ENCODE assay signal across 8 cellular contexts in genomic region chr1:78143152-78143551, GRCh38.
DNase-seq lines count a peak whose midpoint lies in the region; ATAC-seq lines count a peak whose summit lies in the region.

No MANE protein-coding gene starts in this region.

- no peaks in the 10 kb centered on the region for H3K27me3 Mint-ChIP-seq in activated T-cell treated with anti-CD3 and anti-CD28 coated beads, Interleukin-2, amount 50 U/mL, for 24 hours
- H3K27me3 Mint-ChIP-seq in T-helper 17 cell, result peaks cover 15% of the 10 kb centered on the region

- H3K36me3 Mint-ChIP-seq in activated T-cell treated with anti-CD3 and anti-CD28 coated beads, Interleukin-2, amount 50 U/mL, for 24 hours (ENCODE audit: low read depth), result no peaks in the 10 kb centered on the region
- H3K36me3 Mint-ChIP-seq in T-helper 17 cell (ENCODE audit: low read depth), result peaks cover 6% of the 10 kb centered on the region

- no peaks in the 10 kb centered on the region for H3K9me3 ChIP-seq in T-helper 17 cell (ENCODE audit: control insufficient read depth, low read length, poor library complexity, severe bottlenecking)

- peaks cover 24% of the 10 kb centered on the region for H3K4me1 Mint-ChIP-seq in activated T-cell treated with anti-CD3 and anti-CD28 coated beads, Interleukin-2, amount 50 U/mL, for 24 hours (ENCODE audit: low read depth)
- H3K4me1 Mint-ChIP-seq in T-helper 17 cell, result peaks cover 7% of the 10 kb centered on the region

- H3K9me3 Mint-ChIP-seq in activated T-cell treated with anti-CD3 and anti-CD28 coated beads, Interleukin-2, amount 50 U/mL, for 24 hours, result no peaks in the 10 kb centered on the region

- peak overlapping the region; percentile 51 for H3K4me3 Mint-ChIP-seq in activated T-cell treated with anti-CD3 and anti-CD28 coated beads, Interleukin-2, amount 50 U/mL, for 24 hours
- H3K4me3 Mint-ChIP-seq in T-helper 17 cell, result peak overlapping the region; percentile 93

- peak; percentile 75 for ATAC-seq in HG02981 (IDR thresholded peaks at IDR 0.05; ENCODE audit: unreplicated experiment)
- ATAC-seq in T-helper 17 cell, result peak; percentile 65

- no peak for DNase-seq in activated T-cell treated with anti-CD3 and anti-CD28 coated beads, Interleukin-2, amount 50 U/mL, for 24 hours
- no peak for DNase-seq in activated T-cell treated with anti-CD3 and anti-CD28 coated beads, Interleukin-2, amount 50 U/mL, for 48 hours
- no peak for DNase-seq in T-helper 17 cell
- peak; percentile 5 for DNase-seq in pons (ENCODE audit: low spot score)
- DNase-seq in NCI-H2196 treated with DMSO at 0.1 percent for 48 hours (lab: John Stamatoyannopoulos, UW; ENCODE audit: unreplicated experiment), result no peak
- no peak for DNase-seq in SW480 (ENCODE audit: low spot score)
- DNase-seq in cortex of kidney (lab: John Stamatoyannopoulos, UW), result no peak

- H3K27ac Mint-ChIP-seq in activated T-cell treated with anti-CD3 and anti-CD28 coated beads, Interleukin-2, amount 50 U/mL, for 24 hours, result peak overlapping the region; percentile 34
- peak overlapping the region; percentile 82 for H3K27ac Mint-ChIP-seq in T-helper 17 cell
